20 cellular contexts compared by ENCODE assay signal in the genomic region with DNA sequence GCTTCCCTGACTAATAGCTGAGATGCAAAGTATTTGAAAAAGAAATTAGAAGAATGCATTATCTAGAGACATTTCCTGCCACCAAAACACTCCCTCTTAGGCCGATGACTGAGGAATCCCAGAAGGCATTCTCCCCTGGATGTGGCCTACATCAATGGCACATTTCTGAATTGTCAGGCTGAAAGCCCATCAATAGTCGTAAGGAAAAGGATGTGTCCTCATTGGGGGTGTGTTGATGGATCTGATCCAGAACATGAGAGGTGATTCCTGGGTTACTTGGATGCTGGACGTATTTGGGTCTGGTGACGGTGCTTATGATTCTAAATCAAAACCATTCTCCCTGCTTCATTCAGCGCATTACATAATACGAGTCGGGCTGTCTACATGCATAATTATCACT.
DNase-seq lines count a peak whose midpoint lies in the region; ATAC-seq and TF ChIP-seq lines count a peak whose summit lies in the region.
"Had no signal": no experiment of that assay in that cellular context is flagged by ENCODE, and none has a peak within 500 bp of the region (broad histone marks: within the 10 kb centered on the region; RNA-seq: fewer than 3 reads in every experiment).

No MANE protein-coding gene starts in this region.

- TF ChIP-seq CTCF in osteocyte (IDR thresholded peaks at IDR 0.05) = no peak

- no peak overlapping the region for H4K91ac ChIP-seq in trophoblast cell (ENCODE audit: low read depth, low read length)

- CTCF ChIA-PET in CD4-positive, alpha-beta memory T cell (lab: Charles Lee; ENCODE audit: partially characterized antibody) = no interaction called here

- in situ Hi-C loops in GM23248 (cut with MboI) = no loop called here

- peaks cover 5% of the 10 kb centered on the region for H3K79me1 ChIP-seq in trophoblast cell (ENCODE audit: low read length)

- H3K4me3 Mint-ChIP-seq in osteocyte (ENCODE audit: unreplicated experiment) = no peak overlapping the region
- H3K4me3 Mint-ChIP-seq in CD4-positive, alpha-beta memory T cell = no peak overlapping the region
- H3K4me3 Mint-ChIP-seq: B cell; naive thymus-derived CD4-positive, alpha-beta T cell had no signal

- no peaks in the 10 kb centered on the region for H3K36me3 Mint-ChIP-seq in osteocyte (ENCODE audit: unreplicated experiment)
- H3K36me3 Mint-ChIP-seq in CD4-positive, alpha-beta memory T cell = no peaks in the 10 kb centered on the region
- H3K36me3 Mint-ChIP-seq: naive thymus-derived CD4-positive, alpha-beta T cell had no signal

- H3K9me3 Mint-ChIP-seq in osteocyte (ENCODE audit: unreplicated experiment) = no peaks in the 10 kb centered on the region
- H3K9me3 Mint-ChIP-seq in CD4-positive, alpha-beta memory T cell = no peaks in the 10 kb centered on the region

- H3K4ac ChIP-seq in trophoblast cell (ENCODE audit: low read depth, low read length) = no peak overlapping the region

- 5 to 11% methylated on average over 7 of the region's 7 CpGs for WGBS in GM23248 (ENCODE audit: low coverage in 1 of 2, low lambda C conversion rate in 2 of 2, missing lambda C conversion rate in 2 of 2), 2 experiments
- WGBS in trophoblast cell (ENCODE audit: extremely low coverage, insufficient coverage, insufficient read length) = no CpG with 5 or more reads among the region's 7 CpGs

- no peak overlapping the region for H3K18ac ChIP-seq in trophoblast cell (ENCODE audit: low read length)

- H4K20me1 ChIP-seq in GM23248 (ENCODE audit: insufficient read depth) = no peaks in the 10 kb centered on the region

- no peak overlapping the region for H4K8ac ChIP-seq in trophoblast cell (ENCODE audit: low read depth, low read length)

- H3K9ac ChIP-seq in GM23248 (peak overlapping the region; percentile 61; the same call in 1 of the 2 replicates), adipocyte (ENCODE audit: low read length) (peak overlapping the region; percentile 6), trophoblast cell (ENCODE audit: low read length) (no peak overlapping the region)

- peak; percentile 79 for DNase-seq in GM23248
- no peak for DNase-seq in adipocyte (ENCODE audit: low read depth)
- peak; percentile 18 for DNase-seq in hepatic stellate cell (ENCODE audit: low spot score)
- no peak for DNase-seq in osteocyte (ENCODE audit: extremely low spot score, unreplicated experiment)
- no peak for DNase-seq in CD4-positive, alpha-beta memory T cell
- DNase-seq in T1000 (lab: John Stamatoyannopoulos, UW) = no peak
- no peak for DNase-seq in trophoblast cell
- DNase-seq: activated naive CD4-positive, alpha-beta T cell; Calu3; colonic mucosa; gastrocnemius medialis; naive thymus-derived CD4-positive, alpha-beta T cell; NCI-H1436; NCI-H2171 treated with DMSO at 0.1 percent for 48 hours; SW 1271 had no signal

- H3K27ac Mint-ChIP-seq in osteocyte (ENCODE audit: unreplicated experiment) = peak overlapping the region; percentile 5
- H3K27ac Mint-ChIP-seq in CD4-positive, alpha-beta memory T cell = no peak overlapping the region
- H3K27ac Mint-ChIP-seq: B cell; naive thymus-derived CD4-positive, alpha-beta T cell had no signal

- intact Hi-C loops in CD4-positive, alpha-beta memory T cell (cut with micrococcal nuclease) = no loop called here

- no peak overlapping the region for H2BK5ac ChIP-seq in trophoblast cell (ENCODE audit: low read depth, low read length, poor library complexity)

- H3K36me3 ChIP-seq in GM23248 (ENCODE audit: low read depth) (no peaks in the 10 kb centered on the region), adipocyte (ENCODE audit: control insufficient read depth, insufficient read depth, low read length, severe bottlenecking) (no peaks in the 10 kb centered on the region), trophoblast cell (ENCODE audit: control insufficient read depth in 1 of 2, insufficient read depth in 2 of 2, low read length in 2 of 2) (no peaks in the 10 kb centered on the region)
- H3K36me3 ChIP-seq in CD4-positive, alpha-beta memory T cell (ENCODE audit: insufficient read depth, low read length) = no peaks in the 10 kb centered on the region
- H3K36me3 ChIP-seq: colonic mucosa, gastrocnemius medialis, prostate gland had no signal

- peak overlapping the region; percentile 82 for H3K27ac ChIP-seq in GM23248
- H3K27ac ChIP-seq in CD4-positive, alpha-beta memory T cell (ENCODE audit: low read depth, low read length) = no peak overlapping the region
- no peak overlapping the region for H3K27ac ChIP-seq in trophoblast cell (ENCODE audit: low read depth, low read length)
- H3K27ac ChIP-seq: colonic mucosa, gastrocnemius medialis, prostate gland had no signal

- H3K79me2 ChIP-seq in GM23248 (ENCODE audit: insufficient read depth) (no peaks in the 10 kb centered on the region), trophoblast cell (ENCODE audit: control insufficient read depth, insufficient read depth, low read length, poor library complexity) (no peaks in the 10 kb centered on the region)

- H2AFZ ChIP-seq in GM23248 = peak overlapping the region; percentile 54
- H2AFZ ChIP-seq in trophoblast cell (ENCODE audit: insufficient read depth, low read length, poor library complexity) = no peak overlapping the region

- no peak overlapping the region for H2BK12ac ChIP-seq in trophoblast cell (ENCODE audit: low read length)

- no peak for ATAC-seq in GM21423 (IDR thresholded peaks at IDR 0.05; ENCODE audit: unreplicated experiment)
- ATAC-seq: gastrocnemius medialis; naive thymus-derived CD4-positive, alpha-beta T cell; Panc1 had no signal

- H2BK120ac ChIP-seq in trophoblast cell (ENCODE audit: insufficient read depth, low read length, poor library complexity) = no peak overlapping the region

- H3K9me3 ChIP-seq in GM23248 (ENCODE audit: low read depth) = no peaks in the 10 kb centered on the region
- no peaks in the 10 kb centered on the region for H3K9me3 ChIP-seq in adipocyte (ENCODE audit: control insufficient read depth, low read length)
- H3K9me3 ChIP-seq in CD4-positive, alpha-beta memory T cell (ENCODE audit: control insufficient read depth in 1 of 2, low read length in 2 of 2) = no peaks in the 10 kb centered on the region
- no peaks in the 10 kb centered on the region for H3K9me3 ChIP-seq in trophoblast cell (ENCODE audit: insufficient read depth, low read depth, low read length)
- H3K9me3 ChIP-seq: colonic mucosa, gastrocnemius medialis, prostate gland had no signal

- no peaks in the 10 kb centered on the region for H3K9me2 ChIP-seq in GM23248 (ENCODE audit: insufficient read depth)

- H3K4me1 ChIP-seq in GM23248 (ENCODE audit: insufficient read depth) (peaks cover 58% of the 10 kb centered on the region), adipocyte (ENCODE audit: control insufficient read depth, insufficient read depth, low read length) (peaks cover 66% of the 10 kb centered on the region), trophoblast cell (ENCODE audit: control insufficient read depth in 1 of 2, insufficient read depth in 2 of 2, low read length in 2 of 2) (peaks cover 0 to 2% of the 10 kb centered on the region in 2 experiments)
- no peaks in the 10 kb centered on the region for H3K4me1 ChIP-seq in CD4-positive, alpha-beta memory T cell (ENCODE audit: insufficient read depth, low read length)
- H3K4me1 ChIP-seq: colonic mucosa, gastrocnemius medialis, prostate gland had no signal

- H3K4me3 ChIP-seq in GM23248 (peak overlapping the region; percentile 2; the same call in 1 of the 2 replicates), adipocyte (ENCODE audit: low read length) (no peak overlapping the region), trophoblast cell (ENCODE audit: low read depth, low read length) (no peak overlapping the region)
- no peak overlapping the region for H3K4me3 ChIP-seq in CD4-positive, alpha-beta memory T cell (ENCODE audit: low read length in 2 of 2)
- H3K4me3 ChIP-seq: colonic mucosa, gastrocnemius medialis, lung, prostate gland had no signal

- H3K4me1 Mint-ChIP-seq in osteocyte (ENCODE audit: unreplicated experiment) = peaks cover 64% of the 10 kb centered on the region
- H3K4me1 Mint-ChIP-seq in CD4-positive, alpha-beta memory T cell = no peaks in the 10 kb centered on the region
- H3K4me1 Mint-ChIP-seq: B cell; naive thymus-derived CD4-positive, alpha-beta T cell had no signal

- peak overlapping the region; percentile 54 for H3K4me2 ChIP-seq in GM23248 (ENCODE audit: unreplicated experiment)
- H3K4me2 ChIP-seq in trophoblast cell (ENCODE audit: low read length) = no peak overlapping the region

- no peak overlapping the region for H3K14ac ChIP-seq in trophoblast cell (ENCODE audit: low read length)

- H3K23ac ChIP-seq in trophoblast cell (ENCODE audit: low read length) = no peak overlapping the region

- no peak overlapping the region for H4K12ac ChIP-seq in trophoblast cell (ENCODE audit: low read depth, low read length)

- H3K27me3 ChIP-seq in GM23248 (replicated peaks; ENCODE audit: insufficient read depth) (no peaks in the 10 kb centered on the region), adipocyte (replicated peaks; ENCODE audit: control insufficient read depth, insufficient read depth, low read length) (no peaks in the 10 kb centered on the region), trophoblast cell (ENCODE audit: insufficient read depth, low read length) (no peaks in the 10 kb centered on the region)
- H3K27me3 ChIP-seq in CD4-positive, alpha-beta memory T cell (ENCODE audit: insufficient read depth, low read length) = no peaks in the 10 kb centered on the region
- H3K27me3 ChIP-seq: colonic mucosa, gastrocnemius medialis had no signal

- peaks cover 56% of the 10 kb centered on the region for H3F3A ChIP-seq in GM23248 (ENCODE audit: insufficient read depth)

- POLR2A ChIA-PET in CD4-positive, alpha-beta memory T cell (lab: Charles Lee; ENCODE audit: partially characterized antibody) = no interaction called here

- H2AK5ac ChIP-seq in trophoblast cell (ENCODE audit: low read length) = no peak overlapping the region

- H3K27me3 Mint-ChIP-seq in osteocyte (ENCODE audit: unreplicated experiment) = no peaks in the 10 kb centered on the region
- H3K27me3 Mint-ChIP-seq in CD4-positive, alpha-beta memory T cell = no peaks in the 10 kb centered on the region
- H3K27me3 Mint-ChIP-seq: B cell had no signal

Comparison
In these comparisons a context has a peak if more than half of its experiments do, and no peak if none do; other contexts are left out.
1. DNase-seq: peak in GM23248 (single experiment) and hepatic stellate cell (single experiment); none in adipocyte (single experiment), osteocyte (single experiment), CD4-positive, alpha-beta memory T cell (0 of 5), T1000 (single experiment) and trophoblast cell (0 of 2).